Comparison of ENCODE assay signal across 1 cellular context in the genomic region with DNA sequence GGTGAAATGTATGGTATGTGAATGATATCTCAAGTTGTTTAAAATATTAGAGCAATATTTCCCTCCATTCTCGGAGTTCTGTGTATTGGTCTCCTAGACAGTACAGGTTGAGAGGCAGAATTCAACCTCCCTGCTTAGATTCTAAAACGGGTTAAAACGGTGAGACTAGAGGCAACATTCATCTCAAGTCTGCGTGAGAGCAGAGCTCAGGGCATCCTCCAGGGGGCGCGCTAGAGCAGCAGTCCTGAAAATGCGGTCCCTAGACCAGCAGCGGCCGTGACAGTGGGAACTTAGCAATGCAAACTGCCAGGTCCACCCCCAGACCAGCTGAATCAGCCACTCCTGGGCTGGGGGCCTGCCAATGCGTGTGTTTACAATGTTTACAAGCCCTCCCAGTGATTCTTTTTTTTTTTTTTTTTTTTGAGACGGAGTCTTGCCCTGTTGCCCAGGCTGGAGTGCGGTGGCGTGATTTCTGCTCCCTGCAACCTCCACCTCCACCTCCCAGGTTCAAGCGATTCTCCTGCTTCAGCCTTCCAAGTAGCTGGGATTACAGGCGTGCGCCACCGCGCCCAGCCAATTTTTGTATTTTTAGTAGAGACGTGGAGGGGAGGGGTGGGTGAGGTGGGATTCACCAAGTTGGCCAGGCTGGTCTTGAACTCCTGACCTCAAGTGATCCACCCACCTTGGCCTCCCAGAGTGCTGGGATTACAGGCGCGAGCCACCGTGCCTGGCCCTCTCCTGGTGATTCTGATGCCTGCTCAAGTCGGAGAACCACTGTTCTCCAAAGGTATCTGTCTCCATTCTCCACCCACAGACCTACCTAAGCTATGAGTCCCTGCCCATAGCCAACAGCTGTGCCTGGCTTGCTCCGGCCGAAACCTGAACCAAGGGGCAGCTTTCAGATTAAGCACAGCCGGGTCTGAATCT.
TF ChIP-seq lines count a peak whose summit lies in the region.

No MANE protein-coding gene starts in this region.

TF ChIP-seq in HepG2, 621 proteins besides CTCF, POLR2A, EP300 and RAD21 (continued from another document and continues in another):
- TF ChIP-seq, protein P1, sequence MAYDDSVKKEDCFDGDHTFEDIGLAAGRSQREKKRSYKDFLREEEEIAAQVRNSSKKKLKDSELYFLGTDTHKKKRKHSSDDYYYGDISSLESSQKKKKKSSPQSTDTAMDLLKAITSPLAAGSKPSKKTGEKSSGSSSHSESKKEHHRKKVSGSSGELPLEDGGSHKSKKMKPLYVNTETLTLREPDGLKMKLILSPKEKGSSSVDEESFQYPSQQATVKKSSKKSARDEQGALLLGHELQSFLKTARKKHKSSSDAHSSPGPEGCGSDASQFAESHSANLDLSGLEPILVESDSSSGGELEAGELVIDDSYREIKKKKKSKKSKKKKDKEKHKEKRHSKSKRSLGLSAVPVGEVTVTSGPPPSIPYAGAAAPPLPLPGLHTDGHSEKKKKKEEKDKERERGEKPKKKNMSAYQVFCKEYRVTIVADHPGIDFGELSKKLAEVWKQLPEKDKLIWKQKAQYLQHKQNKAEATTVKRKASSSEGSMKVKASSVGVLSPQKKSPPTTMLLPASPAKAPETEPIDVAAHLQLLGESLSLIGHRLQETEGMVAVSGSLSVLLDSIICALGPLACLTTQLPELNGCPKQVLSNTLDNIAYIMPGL (CRISPR knock-in tag; IDR thresholded peaks at IDR 0.05; ENCODE audit: borderline replicate concordance in 1 of 2, low read depth in 1 of 2) = peak; percentile 42 to 65; a peak in 3 of 4 replicates
- TF ChIP-seq ZNF652 (CRISPR knock-in tag; IDR thresholded peaks at IDR 0.05; ENCODE audit: borderline replicate concordance, low read depth) (peak; percentile 46; the same call in 1 of the 2 replicates), ZBTB38 (CRISPR knock-in tag; IDR thresholded peaks at IDR 0.05) (peak; percentile 41; the same call in 1 of the 2 replicates), JUNB (CRISPR knock-in tag; IDR thresholded peaks at IDR 0.05; ENCODE audit: borderline replicate concordance) (no peak), FOXO1 (CRISPR knock-in tag; IDR thresholded peaks at IDR 0.05) (0 out of 2 replicates have a peak, but pooled peaks have one; percentile 19), ZKSCAN1 (IDR thresholded peaks at IDR 0.05; ENCODE audit: low read length) (0 out of 2 replicates have a peak, but pooled peaks have one; percentile 18), ASH2L (IDR thresholded peaks at IDR 0.05; ENCODE audit: insufficient read length, low read depth, low read length) (peak; percentile 34), IRF2 (CRISPR knock-in tag; IDR thresholded peaks at IDR 0.05) (peak; percentile 66; the same call in 1 of the 2 replicates), NR1H2 (CRISPR knock-in tag; IDR thresholded peaks at IDR 0.05; ENCODE audit: borderline replicate concordance, low read depth) (no peak), MED13 (CRISPR knock-in tag; IDR thresholded peaks at IDR 0.05) (no peak), ZNF205 (CRISPR knock-in tag; IDR thresholded peaks at IDR 0.05) (no peak), MIER3 (CRISPR knock-in tag; IDR thresholded peaks at IDR 0.05; ENCODE audit: borderline replicate concordance) (peak; percentile 44; the same call in 1 of the 2 replicates), KMT2A (CRISPR knock-in tag; IDR thresholded peaks at IDR 0.05) (peak; percentile 36; the same call in 1 of the 2 replicates), ZNF530 (CRISPR knock-in tag; IDR thresholded peaks at IDR 0.05; ENCODE audit: low read depth) (no peak), SAP130 (CRISPR knock-in tag; IDR thresholded peaks at IDR 0.05; ENCODE audit: low read depth) (peak; percentile 65), ZNF24 (IDR thresholded peaks at IDR 0.05) (no peak), TEAD3 (CRISPR knock-in tag; optimal IDR thresholded peaks at IDR 0.05; ENCODE audit: borderline replicate concordance) (peak; percentile 48), ONECUT2 (CRISPR knock-in tag; IDR thresholded peaks at IDR 0.05) (no peak), PPARG (CRISPR knock-in tag; conservative IDR thresholded peaks at IDR 0.05) (0 out of 2 replicates have a peak, but pooled peaks have one; percentile 17), SRSF4 (IDR thresholded peaks at IDR 0.05; ENCODE audit: low read depth, low read length, poor library complexity, severe bottlenecking) (no peak), SSRP1 (CRISPR knock-in tag; IDR thresholded peaks at IDR 0.05) (no peak), NRL (CRISPR knock-in tag; IDR thresholded peaks at IDR 0.05; ENCODE audit: borderline replicate concordance) (peak; percentile 56; the same call in 1 of the 2 replicates), ZNF572 (CRISPR knock-in tag; IDR thresholded peaks at IDR 0.05) (0 out of 2 replicates have a peak, but pooled peaks have one; percentile 45), GATAD2A (CRISPR knock-in tag; IDR thresholded peaks at IDR 0.05) (peak; percentile 56), PLRG1 (conservative IDR thresholded peaks at IDR 0.05) (no peak), ADNP (CRISPR knock-in tag; IDR thresholded peaks at IDR 0.05) (no peak), RXRB (CRISPR knock-in tag; IDR thresholded peaks at IDR 0.05; ENCODE audit: borderline replicate concordance) (0 out of 2 replicates have a peak, but pooled peaks have one; percentile 27), HNF4A (CRISPR knock-in tag; IDR thresholded peaks at IDR 0.05) (0 out of 2 replicates have a peak, but pooled peaks have one; percentile 12), ZNF263 (CRISPR knock-in tag; IDR thresholded peaks at IDR 0.05) (no peak), SMC3 (IDR thresholded peaks at IDR 0.05; ENCODE audit: low read length) (peak; percentile 90), GABPB1 (CRISPR knock-in tag; IDR thresholded peaks at IDR 0.05) (peak; percentile 19; the same call in 1 of the 2 replicates), ZNF121 (CRISPR knock-in tag; IDR thresholded peaks at IDR 0.05) (peak; percentile 52)
- TF ChIP-seq, protein P2, sequence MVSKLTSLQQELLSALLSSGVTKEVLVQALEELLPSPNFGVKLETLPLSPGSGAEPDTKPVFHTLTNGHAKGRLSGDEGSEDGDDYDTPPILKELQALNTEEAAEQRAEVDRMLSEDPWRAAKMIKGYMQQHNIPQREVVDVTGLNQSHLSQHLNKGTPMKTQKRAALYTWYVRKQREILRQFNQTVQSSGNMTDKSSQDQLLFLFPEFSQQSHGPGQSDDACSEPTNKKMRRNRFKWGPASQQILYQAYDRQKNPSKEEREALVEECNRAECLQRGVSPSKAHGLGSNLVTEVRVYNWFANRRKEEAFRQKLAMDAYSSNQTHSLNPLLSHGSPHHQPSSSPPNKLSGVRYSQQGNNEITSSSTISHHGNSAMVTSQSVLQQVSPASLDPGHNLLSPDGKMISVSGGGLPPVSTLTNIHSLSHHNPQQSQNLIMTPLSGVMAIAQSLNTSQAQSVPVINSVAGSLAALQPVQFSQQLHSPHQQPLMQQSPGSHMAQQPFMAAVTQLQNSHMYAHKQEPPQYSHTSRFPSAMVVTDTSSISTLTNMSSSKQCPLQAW (CRISPR knock-in tag; IDR thresholded peaks at IDR 0.05) = 0 out of 2 replicates have a peak, but pooled peaks have one; percentile 8
- TF ChIP-seq, protein P3, sequence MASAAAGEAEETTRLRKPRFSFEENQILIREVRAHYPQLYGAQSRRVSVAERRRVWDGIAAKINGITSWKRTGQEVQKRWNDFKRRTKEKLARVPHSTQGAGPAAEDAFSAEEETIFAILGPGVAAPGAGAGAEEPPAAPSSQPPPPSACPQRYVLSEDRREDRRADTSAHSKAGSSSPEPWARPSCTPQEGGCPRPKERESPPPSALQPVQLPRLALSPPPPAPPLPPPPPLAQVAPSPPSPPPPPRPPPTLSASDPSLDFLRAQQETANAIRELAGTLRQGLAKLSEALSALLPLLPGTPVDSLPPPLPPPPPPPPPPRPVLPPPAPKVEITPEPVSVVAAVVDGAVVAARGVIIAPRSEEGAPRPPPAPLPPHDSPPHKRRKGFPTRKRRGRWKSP (CRISPR knock-in tag; IDR thresholded peaks at IDR 0.05) = peak; percentile 18; the same call in 1 of the 2 replicates
- TF ChIP-seq, protein P4, sequence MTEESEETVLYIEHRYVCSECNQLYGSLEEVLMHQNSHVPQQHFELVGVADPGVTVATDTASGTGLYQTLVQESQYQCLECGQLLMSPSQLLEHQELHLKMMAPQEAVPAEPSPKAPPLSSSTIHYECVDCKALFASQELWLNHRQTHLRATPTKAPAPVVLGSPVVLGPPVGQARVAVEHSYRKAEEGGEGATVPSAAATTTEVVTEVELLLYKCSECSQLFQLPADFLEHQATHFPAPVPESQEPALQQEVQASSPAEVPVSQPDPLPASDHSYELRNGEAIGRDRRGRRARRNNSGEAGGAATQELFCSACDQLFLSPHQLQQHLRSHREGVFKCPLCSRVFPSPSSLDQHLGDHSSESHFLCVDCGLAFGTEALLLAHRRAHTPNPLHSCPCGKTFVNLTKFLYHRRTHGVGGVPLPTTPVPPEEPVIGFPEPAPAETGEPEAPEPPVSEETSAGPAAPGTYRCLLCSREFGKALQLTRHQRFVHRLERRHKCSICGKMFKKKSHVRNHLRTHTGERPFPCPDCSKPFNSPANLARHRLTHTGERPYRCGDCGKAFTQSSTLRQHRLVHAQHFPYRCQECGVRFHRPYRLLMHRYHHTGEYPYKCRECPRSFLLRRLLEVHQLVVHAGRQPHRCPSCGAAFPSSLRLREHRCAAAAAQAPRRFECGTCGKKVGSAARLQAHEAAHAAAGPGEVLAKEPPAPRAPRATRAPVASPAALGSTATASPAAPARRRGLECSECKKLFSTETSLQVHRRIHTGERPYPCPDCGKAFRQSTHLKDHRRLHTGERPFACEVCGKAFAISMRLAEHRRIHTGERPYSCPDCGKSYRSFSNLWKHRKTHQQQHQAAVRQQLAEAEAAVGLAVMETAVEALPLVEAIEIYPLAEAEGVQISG (CRISPR knock-in tag; IDR thresholded peaks at IDR 0.05) = peak; percentile 46
- TF ChIP-seq, protein P5, sequence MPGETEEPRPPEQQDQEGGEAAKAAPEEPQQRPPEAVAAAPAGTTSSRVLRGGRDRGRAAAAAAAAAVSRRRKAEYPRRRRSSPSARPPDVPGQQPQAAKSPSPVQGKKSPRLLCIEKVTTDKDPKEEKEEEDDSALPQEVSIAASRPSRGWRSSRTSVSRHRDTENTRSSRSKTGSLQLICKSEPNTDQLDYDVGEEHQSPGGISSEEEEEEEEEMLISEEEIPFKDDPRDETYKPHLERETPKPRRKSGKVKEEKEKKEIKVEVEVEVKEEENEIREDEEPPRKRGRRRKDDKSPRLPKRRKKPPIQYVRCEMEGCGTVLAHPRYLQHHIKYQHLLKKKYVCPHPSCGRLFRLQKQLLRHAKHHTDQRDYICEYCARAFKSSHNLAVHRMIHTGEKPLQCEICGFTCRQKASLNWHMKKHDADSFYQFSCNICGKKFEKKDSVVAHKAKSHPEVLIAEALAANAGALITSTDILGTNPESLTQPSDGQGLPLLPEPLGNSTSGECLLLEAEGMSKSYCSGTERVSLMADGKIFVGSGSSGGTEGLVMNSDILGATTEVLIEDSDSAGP (CRISPR knock-in tag; IDR thresholded peaks at IDR 0.05; ENCODE audit: borderline replicate concordance) = peak; percentile 53
- TF ChIP-seq, protein P6, sequence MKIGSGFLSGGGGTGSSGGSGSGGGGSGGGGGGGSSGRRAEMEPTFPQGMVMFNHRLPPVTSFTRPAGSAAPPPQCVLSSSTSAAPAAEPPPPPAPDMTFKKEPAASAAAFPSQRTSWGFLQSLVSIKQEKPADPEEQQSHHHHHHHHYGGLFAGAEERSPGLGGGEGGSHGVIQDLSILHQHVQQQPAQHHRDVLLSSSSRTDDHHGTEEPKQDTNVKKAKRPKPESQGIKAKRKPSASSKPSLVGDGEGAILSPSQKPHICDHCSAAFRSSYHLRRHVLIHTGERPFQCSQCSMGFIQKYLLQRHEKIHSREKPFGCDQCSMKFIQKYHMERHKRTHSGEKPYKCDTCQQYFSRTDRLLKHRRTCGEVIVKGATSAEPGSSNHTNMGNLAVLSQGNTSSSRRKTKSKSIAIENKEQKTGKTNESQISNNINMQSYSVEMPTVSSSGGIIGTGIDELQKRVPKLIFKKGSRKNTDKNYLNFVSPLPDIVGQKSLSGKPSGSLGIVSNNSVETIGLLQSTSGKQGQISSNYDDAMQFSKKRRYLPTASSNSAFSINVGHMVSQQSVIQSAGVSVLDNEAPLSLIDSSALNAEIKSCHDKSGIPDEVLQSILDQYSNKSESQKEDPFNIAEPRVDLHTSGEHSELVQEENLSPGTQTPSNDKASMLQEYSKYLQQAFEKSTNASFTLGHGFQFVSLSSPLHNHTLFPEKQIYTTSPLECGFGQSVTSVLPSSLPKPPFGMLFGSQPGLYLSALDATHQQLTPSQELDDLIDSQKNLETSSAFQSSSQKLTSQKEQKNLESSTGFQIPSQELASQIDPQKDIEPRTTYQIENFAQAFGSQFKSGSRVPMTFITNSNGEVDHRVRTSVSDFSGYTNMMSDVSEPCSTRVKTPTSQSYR (CRISPR knock-in tag; IDR thresholded peaks at IDR 0.05; ENCODE audit: borderline replicate concordance) = no peak
- TF ChIP-seq, protein P7, sequence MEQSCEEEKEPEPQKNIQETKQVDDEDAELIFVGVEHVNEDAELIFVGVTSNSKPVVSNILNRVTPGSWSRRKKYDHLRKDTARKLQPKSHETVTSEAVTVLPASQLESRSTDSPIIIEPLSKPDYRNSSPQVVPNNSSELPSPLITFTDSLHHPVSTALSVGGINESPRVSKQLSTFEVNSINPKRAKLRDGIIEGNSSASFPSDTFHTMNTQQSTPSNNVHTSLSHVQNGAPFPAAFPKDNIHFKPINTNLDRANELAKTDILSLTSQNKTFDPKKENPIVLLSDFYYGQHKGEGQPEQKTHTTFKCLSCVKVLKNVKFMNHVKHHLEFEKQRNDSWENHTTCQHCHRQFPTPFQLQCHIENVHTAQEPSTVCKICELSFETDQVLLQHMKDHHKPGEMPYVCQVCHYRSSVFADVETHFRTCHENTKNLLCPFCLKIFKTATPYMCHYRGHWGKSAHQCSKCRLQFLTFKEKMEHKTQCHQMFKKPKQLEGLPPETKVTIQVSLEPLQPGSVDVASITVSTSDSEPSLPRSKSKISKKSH (CRISPR knock-in tag; IDR thresholded peaks at IDR 0.05; ENCODE audit: borderline replicate concordance) = no peak
- TF ChIP-seq, protein P8, sequence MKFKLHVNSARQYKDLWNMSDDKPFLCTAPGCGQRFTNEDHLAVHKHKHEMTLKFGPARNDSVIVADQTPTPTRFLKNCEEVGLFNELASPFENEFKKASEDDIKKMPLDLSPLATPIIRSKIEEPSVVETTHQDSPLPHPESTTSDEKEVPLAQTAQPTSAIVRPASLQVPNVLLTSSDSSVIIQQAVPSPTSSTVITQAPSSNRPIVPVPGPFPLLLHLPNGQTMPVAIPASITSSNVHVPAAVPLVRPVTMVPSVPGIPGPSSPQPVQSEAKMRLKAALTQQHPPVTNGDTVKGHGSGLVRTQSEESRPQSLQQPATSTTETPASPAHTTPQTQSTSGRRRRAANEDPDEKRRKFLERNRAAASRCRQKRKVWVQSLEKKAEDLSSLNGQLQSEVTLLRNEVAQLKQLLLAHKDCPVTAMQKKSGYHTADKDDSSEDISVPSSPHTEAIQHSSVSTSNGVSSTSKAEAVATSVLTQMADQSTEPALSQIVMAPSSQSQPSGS (CRISPR knock-in tag; IDR thresholded peaks at IDR 0.05) = peak; percentile 28; the same call in 1 of the 2 replicates
